15 cellular contexts compared by ENCODE assay signal in genomic region chr15:80550910-80551265, GRCh38.
DNase-seq lines count a peak whose midpoint lies in the region; ATAC-seq and TF ChIP-seq lines count a peak whose summit lies in the region.
"Had no signal": no experiment of that assay in that cellular context is flagged by ENCODE, and none has a peak within 500 bp of the region (broad histone marks: within the 10 kb centered on the region; RNA-seq: fewer than 3 reads in every experiment).

No MANE protein-coding gene starts in this region.

- DNase-seq in Daoy (ENCODE audit: low read depth) = peak; percentile 29
- DNase-seq in M059J (ENCODE audit: low read depth) = peak; percentile 58
- DNase-seq in brain microvascular endothelial cell = peak; percentile 50
- DNase-seq in kidney tubule cell (ENCODE audit: low spot score) = peak; percentile 29
- no peak for DNase-seq in H4 (ENCODE audit: low spot score)
- DNase-seq in RPMI8226 = no peak
- no peak for DNase-seq in UCSD-AML1 (lab: John Stamatoyannopoulos, UW; ENCODE audit: unreplicated experiment)
- DNase-seq: activated CD4-positive, alpha-beta T cell treated with anti-CD3 and anti-CD28 coated beads, Interleukin-2, amount 10 ng/mL, durations not matched to agents 24 days and 14 days; activated naive CD8-positive, alpha-beta T cell treated with anti-CD3 and anti-CD28 coated beads, Interleukin-2, amount 50 U/mL, for 24 hours; activated T-cell treated with anti-CD3 and anti-CD28 coated beads, Interleukin-2, amount 50 U/mL, for 4 hours; foreskin melanocyte; NCI-H1417; NCI-H446 treated with DMSO at 0.1 percent for 48 hours; stimulated activated CD8-positive, alpha-beta memory T cell treated with anti-CD3 and anti-CD28 coated beads, Interleukin-4, amount 100 ng/mL, for 48 hours had no signal

- in situ Hi-C loops in brain microvascular endothelial cell (cut with HindIII; ENCODE audit: low pct_ligation_motif_present, low sequenced_read_pairs) = no loop called here

- no peak for ATAC-seq in GM19395 (IDR thresholded peaks at IDR 0.05; ENCODE audit: unreplicated experiment)
- ATAC-seq: activated naive CD8-positive, alpha-beta T cell treated with anti-CD3 and anti-CD28 coated beads, Interleukin-2, amount 50 U/mL, for 24 hours; activated T-cell treated with anti-CD3 and anti-CD28 coated beads, Interleukin-2, amount 50 U/mL, for 4 hours had no signal

- peak overlapping the region; percentile 95 for H3K27ac ChIP-seq in brain microvascular endothelial cell

- H3K27me3 ChIP-seq in brain microvascular endothelial cell (replicated peaks) = no peaks in the 10 kb centered on the region

- H3K36me3 ChIP-seq in brain microvascular endothelial cell (replicated peaks) = peaks cover 8% of the 10 kb centered on the region

- no peak for TF ChIP-seq CTCF in brain microvascular endothelial cell (IDR thresholded peaks at IDR 0.05; ENCODE audit: low read depth, low read length, missing control alignments)

- H3K4me3 ChIP-seq in brain microvascular endothelial cell (ENCODE audit: low read depth, low read length) = no peak overlapping the region

Comparison
In these comparisons a context has a peak if more than half of its experiments do, and no peak if none do; other contexts are left out.
1. DNase-seq: peak in Daoy (single experiment), M059J (single experiment), brain microvascular endothelial cell (single experiment) and kidney tubule cell (single experiment); none in H4 (single experiment), RPMI8226 (single experiment) and UCSD-AML1 (single experiment).